ENCODE assay signal across 1 cellular context in the genomic region with DNA sequence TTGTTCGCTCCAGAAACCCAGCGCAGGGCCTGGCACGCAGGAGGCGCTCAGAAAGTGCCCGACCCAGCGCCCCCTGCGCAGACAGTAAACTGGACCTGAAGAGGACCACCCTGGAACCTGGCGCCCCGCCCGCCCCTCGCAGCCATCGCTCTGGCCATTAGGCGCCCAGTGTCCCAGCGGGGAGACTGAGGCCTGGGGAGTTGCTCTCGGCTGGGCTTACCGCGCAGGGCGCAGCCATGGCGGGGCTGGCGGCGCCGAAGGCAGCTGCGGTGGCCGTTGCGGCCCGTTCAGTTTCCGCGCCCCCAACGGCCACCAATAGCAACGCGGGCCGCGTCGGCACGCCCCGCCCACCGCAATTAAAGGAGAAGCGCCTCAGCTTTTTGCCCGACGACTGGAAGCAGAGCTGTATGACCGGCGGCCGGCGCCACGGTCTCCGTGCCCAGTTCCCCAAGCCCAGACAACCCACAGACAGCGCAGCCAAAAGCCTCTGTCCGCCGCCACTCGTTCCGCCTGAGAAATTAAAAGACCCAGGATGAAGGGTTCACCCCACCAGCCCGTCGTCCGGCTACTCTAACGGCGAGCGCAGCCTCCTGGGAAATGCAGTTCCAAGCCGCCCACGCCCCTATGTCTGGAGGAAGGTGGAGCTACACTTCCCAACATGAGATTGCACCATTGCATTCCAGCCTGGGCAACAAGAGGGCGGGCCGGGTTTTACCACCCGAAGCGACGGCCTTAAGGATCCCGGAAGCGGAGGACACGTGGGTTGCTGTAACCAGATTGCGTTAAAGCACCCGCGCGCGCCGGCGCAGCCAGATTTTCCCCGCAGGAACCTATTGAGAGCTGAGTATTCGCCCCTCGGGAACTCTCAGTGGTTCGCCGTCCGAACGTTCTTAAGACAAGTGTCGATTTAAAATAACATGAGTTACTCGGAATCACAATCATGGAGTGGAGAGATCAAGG.
TF ChIP-seq lines count a peak whose summit lies in the region.

A gene (minus strand): TSS at position 289 of the 960 bp plus-strand sequence. CDS start 51 bp downstream, at position 238.

TF ChIP-seq in H1, 55 proteins besides CTCF, POLR2A, EP300 and RAD21 (continued from another document):
- TF ChIP-seq CTBP2 (IDR thresholded peaks at IDR 0.05; ENCODE audit: borderline replicate concordance, insufficient read depth, insufficient read length, low read length) (no peak), RXRA (IDR thresholded peaks at IDR 0.05; ENCODE audit: insufficient read depth, low read depth, low read length) (no peak), TEAD4 (IDR thresholded peaks at IDR 0.05; ENCODE audit: low read depth, low read length) (peak; percentile 98)
